13 cellular contexts compared by ENCODE assay signal in the genomic region with DNA sequence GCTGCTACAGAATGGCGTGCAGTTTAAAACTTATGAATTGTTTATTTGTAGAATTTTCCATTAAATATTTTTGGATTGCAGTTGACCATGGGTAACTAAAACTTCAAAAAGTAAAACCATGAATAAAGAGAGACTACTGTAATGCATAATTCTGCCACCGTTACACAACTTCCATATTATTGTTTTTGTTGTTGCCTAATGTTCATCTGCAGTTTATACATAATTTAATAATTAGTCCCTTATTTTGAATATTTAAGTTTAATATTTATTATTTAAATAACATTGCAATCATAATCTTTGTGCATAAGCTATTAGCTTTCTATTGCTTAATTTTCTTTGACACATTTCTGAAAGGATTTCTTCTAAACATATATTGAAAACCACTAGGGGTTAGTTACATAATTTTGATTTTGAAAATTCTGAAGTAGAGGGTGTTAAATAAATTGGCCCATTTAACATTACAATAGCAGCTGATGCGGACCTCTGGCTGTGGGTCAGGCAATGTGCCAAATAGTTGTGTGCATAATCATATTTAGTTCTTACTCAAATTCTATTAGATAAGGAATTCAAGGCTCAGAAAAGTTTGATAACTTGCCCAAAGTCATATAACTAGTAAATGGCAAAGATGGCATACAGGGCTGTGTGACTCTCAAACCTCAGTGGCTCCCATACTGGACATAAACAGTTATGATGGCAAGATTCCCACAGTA. TPM values are rescaled to one million over a fixed set of nuclear protein-coding genes. Genes with fewer than 3 reads are reported as not detected.
DNase-seq lines count a peak whose midpoint lies in the region; ATAC-seq and TF ChIP-seq lines count a peak whose summit lies in the region.
"Had no signal": no experiment of that assay in that cellular context is flagged by ENCODE, and none has a peak within 500 bp of the region (broad histone marks: within the 10 kb centered on the region; RNA-seq: fewer than 3 reads in every experiment).

No MANE protein-coding gene starts in this region.

- no peak for TF ChIP-seq CTCF in CD4-positive, alpha-beta T cell (IDR thresholded peaks at IDR 0.05)

- peaks cover 0 to 3% (median under 1%) of the 10 kb centered on the region in 4 donors for H3K4me1 Mint-ChIP-seq in CD4-positive, alpha-beta memory T cell
- H3K4me1 Mint-ChIP-seq in CD4-positive, alpha-beta T cell (ENCODE audit: low read depth), result no peaks in the 10 kb centered on the region

- peak; percentile 15 for DNase-seq in AG08395 (ENCODE audit: low spot score)
- DNase-seq in HT1080 (ENCODE audit: low read depth), result peak; percentile 27
- DNase-seq in amniotic epithelial cell (ENCODE audit: low read depth), result peak; percentile 87
- peak; percentile 89 for DNase-seq in iris pigment epithelial cell (ENCODE audit: low read depth)
- DNase-seq in activated naive CD4-positive, alpha-beta T cell treated with anti-CD3 and anti-CD28 coated beads, Interleukin-2, amount 50 U/mL, for 16 hours, result no peak
- no peak for DNase-seq in CD4-positive, alpha-beta memory T cell
- no peak for DNase-seq in CD4-positive, alpha-beta T cell
- DNase-seq: activated T-cell treated with anti-CD3 and anti-CD28 coated beads, Interleukin-2, amount 50 U/mL, for 24 hours; effector CD8-positive, alpha-beta T cell; left ventricle myocardium inferior; NCI-H1436 treated with DMSO at 0.1 percent for 48 hours; T-helper 17 cell had no signal

- intact Hi-C loops in CD4-positive, alpha-beta memory T cell (cut with micrococcal nuclease), result no loop called here
- intact Hi-C loops in CD4-positive, alpha-beta T cell (cut with DNase I, micrococcal nuclease), result no loop called here

- no peak overlapping the region for H3K27ac ChIP-seq in CD4-positive, alpha-beta memory T cell (ENCODE audit: low read depth, low read length)
- no peak overlapping the region for H3K27ac ChIP-seq in CD4-positive, alpha-beta T cell (ENCODE audit: low read depth, low read length)
- H3K27ac ChIP-seq: left ventricle myocardium inferior had no signal

- H3K4me1 ChIP-seq in CD4-positive, alpha-beta memory T cell (ENCODE audit: insufficient read depth, low read length), result no peaks in the 10 kb centered on the region
- H3K4me1 ChIP-seq: left ventricle myocardium inferior had no signal

- no peak for ATAC-seq in CD4-positive, alpha-beta T cell (ENCODE audit: poor library complexity)
- ATAC-seq in HG02970 (IDR thresholded peaks at IDR 0.05; ENCODE audit: low FRiP score, unreplicated experiment), result no peak
- ATAC-seq: T-helper 17 cell had no signal

- no peak overlapping the region for H3K4me3 ChIP-seq in CD4-positive, alpha-beta memory T cell (ENCODE audit: low read length in 2 of 2)
- H3K4me3 ChIP-seq: left ventricle myocardium inferior had no signal

- H3K27me3 Mint-ChIP-seq in CD4-positive, alpha-beta memory T cell, result peaks cover 5 to 8% of the 10 kb centered on the region in 2 donors
- H3K27me3 Mint-ChIP-seq in CD4-positive, alpha-beta T cell, result peaks cover 9% of the 10 kb centered on the region

- no peaks in the 10 kb centered on the region for H3K27me3 ChIP-seq in CD4-positive, alpha-beta memory T cell (ENCODE audit: insufficient read depth, low read length)
- no peaks in the 10 kb centered on the region for H3K27me3 ChIP-seq in CD4-positive, alpha-beta T cell (ENCODE audit: control insufficient read depth, insufficient read depth, low read length)

- no peaks in the 10 kb centered on the region for H3K9me3 Mint-ChIP-seq in CD4-positive, alpha-beta memory T cell
- H3K9me3 Mint-ChIP-seq in CD4-positive, alpha-beta T cell, result no peaks in the 10 kb centered on the region
- H3K9me3 Mint-ChIP-seq: activated T-cell treated with anti-CD3 and anti-CD28 coated beads, Interleukin-2, amount 50 U/mL, for 24 hours had no signal

- no peaks in the 10 kb centered on the region for H3K9me3 ChIP-seq in CD4-positive, alpha-beta memory T cell (ENCODE audit: control insufficient read depth in 1 of 2, low read length in 2 of 2)
- H3K9me3 ChIP-seq in CD4-positive, alpha-beta T cell (ENCODE audit: control insufficient read depth, low read length), result no peaks in the 10 kb centered on the region
- H3K9me3 ChIP-seq: left ventricle myocardium inferior had no signal

- POLR2A ChIA-PET in CD4-positive, alpha-beta memory T cell (lab: Charles Lee; ENCODE audit: partially characterized antibody), result no interaction called here
- POLR2A ChIA-PET in CD4-positive, alpha-beta T cell (lab: Charles Lee), result no interaction called here

- no peak overlapping the region for H3K4me3 Mint-ChIP-seq in CD4-positive, alpha-beta memory T cell
- H3K4me3 Mint-ChIP-seq in CD4-positive, alpha-beta T cell, result no peak overlapping the region
- H3K4me3 Mint-ChIP-seq: activated T-cell treated with anti-CD3 and anti-CD28 coated beads, Interleukin-2, amount 50 U/mL, for 24 hours; T-helper 17 cell had no signal

- CTCF ChIA-PET in CD4-positive, alpha-beta memory T cell (lab: Charles Lee; ENCODE audit: partially characterized antibody), result no interaction called here
- CTCF ChIA-PET in CD4-positive, alpha-beta T cell (lab: Charles Lee), result no interaction called here

- no peak overlapping the region for H3K27ac Mint-ChIP-seq in CD4-positive, alpha-beta memory T cell
- no peak overlapping the region for H3K27ac Mint-ChIP-seq in CD4-positive, alpha-beta T cell
- H3K27ac Mint-ChIP-seq: activated T-cell treated with anti-CD3 and anti-CD28 coated beads, Interleukin-2, amount 50 U/mL, for 24 hours; T-helper 17 cell had no signal

- H3K36me3 Mint-ChIP-seq in CD4-positive, alpha-beta memory T cell, result no peaks in the 10 kb centered on the region
- no peaks in the 10 kb centered on the region for H3K36me3 Mint-ChIP-seq in CD4-positive, alpha-beta T cell (ENCODE audit: low read depth)

- H3K36me3 ChIP-seq in CD4-positive, alpha-beta memory T cell (ENCODE audit: insufficient read depth, low read length), result no peaks in the 10 kb centered on the region
- H3K36me3 ChIP-seq: left ventricle myocardium inferior had no signal

RNA-seq across cellular contexts. Expression of a gene that starts 31.1 kb away (rescaled TPM):
- total RNA-seq in HT1080 (2014; rRNA removed; shearing (Covaris generic)), result 0.43 and 0.47 TPM in 2 replicates
- 0.98 and 1.0 TPM in 2 replicates for polyA plus RNA-seq in HT1080 (2015; cell fraction: cytosol; rRNA removed)
- 1.1 and 1.5 TPM in 2 replicates for polyA plus RNA-seq in HT1080 (2015; cell fraction: nucleus; rRNA removed)
- not detected for total RNA-seq in CD4-positive, alpha-beta memory T cell
- polyA plus RNA-seq in CD4-positive, alpha-beta memory T cell, result not detected
- total RNA-seq in CD4-positive, alpha-beta T cell, result not detected
- total RNA-seq: T-helper 17 cell had no signal

Comparison
In these comparisons a context has a peak if more than half of its experiments do, and no peak if none do; other contexts are left out.
1. DNase-seq: peak in AG08395 (single experiment), HT1080 (single experiment), amniotic epithelial cell (single experiment) and iris pigment epithelial cell (single experiment); none in activated naive CD4-positive, alpha-beta T cell treated with anti-CD3 and anti-CD28 coated beads, Interleukin-2, amount 50 U/mL, for 16 hours (single experiment), CD4-positive, alpha-beta memory T cell (0 of 5) and CD4-positive, alpha-beta T cell (0 of 10).